Comparison of ENCODE assay signal across 18 cellular contexts in the genomic region with DNA sequence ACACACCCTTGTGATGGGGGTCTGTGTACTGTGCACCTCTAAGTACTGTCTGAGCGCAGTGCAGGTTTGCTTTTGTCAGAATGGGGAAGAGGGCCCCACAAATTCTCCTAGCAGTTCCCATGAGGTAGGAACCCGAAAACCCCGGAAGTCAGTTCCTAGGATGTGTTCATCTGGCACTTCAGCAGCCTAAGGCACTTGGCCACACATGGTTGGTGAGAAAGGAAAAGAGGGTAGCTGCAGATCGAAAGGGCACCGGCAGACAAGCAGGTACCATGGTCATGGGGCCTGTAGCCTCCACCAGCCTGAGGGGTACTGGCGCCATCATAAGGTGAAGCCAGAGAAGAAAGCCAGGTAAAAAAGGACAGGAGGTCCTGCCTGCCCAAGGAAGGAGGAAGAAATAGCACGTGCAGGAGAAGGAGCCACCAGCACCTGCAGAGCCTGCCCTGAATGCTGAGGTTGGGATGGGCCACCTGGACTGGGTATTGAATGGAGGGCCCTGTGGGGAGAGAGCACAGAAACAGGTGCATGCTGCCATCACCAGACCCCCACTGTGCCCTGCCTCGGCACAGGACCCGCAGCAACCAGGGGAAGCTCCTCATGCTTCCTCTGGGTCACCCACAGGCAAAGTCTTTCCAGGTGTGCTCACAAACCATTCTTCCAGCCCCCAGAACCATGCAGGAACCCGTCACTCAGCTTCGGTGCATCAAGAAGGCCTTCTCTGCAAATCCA. TPM values are rescaled to one million over a fixed set of nuclear protein-coding genes. Genes with fewer than 3 reads are reported as not detected.
DNase-seq lines count a peak whose midpoint lies in the region; ATAC-seq, FAIRE-seq and TF ChIP-seq lines count a peak whose summit lies in the region.
"Had no signal": no experiment of that assay in that cellular context is flagged by ENCODE, and none has a peak within 500 bp of the region (broad histone marks: within the 10 kb centered on the region; RNA-seq: fewer than 3 reads in every experiment).

No MANE protein-coding gene starts in this region.

- DNase-seq in activated CD8-positive, alpha-beta memory T cell treated with anti-CD3 and anti-CD28 coated beads, Interleukin-2, amount 10 ng/mL, durations not matched to agents 7 days and 5 days: no peak
- DNase-seq in activated CD8-positive, alpha-beta memory T cell treated with anti-CD3 and anti-CD28 coated beads for 24 hours: no peak
- DNase-seq in NCI-H146 (lab: John Stamatoyannopoulos, UW) (peak; percentile 43), bronchial epithelial cell (ENCODE audit: low read depth) (no peak), NOMO-1 treated with dmso at 0.1 percent for 144 hours (lab: John Stamatoyannopoulos, UW; ENCODE audit: unreplicated experiment) (no peak)
- no peak for DNase-seq in stimulated activated naive CD8-positive, alpha-beta T cell treated with anti-CD3 and anti-CD28 coated beads, Interleukin-15, amount 100 ng/mL, for 72 hours
- DNase-seq: ACHN, amygdala, DMS 273 treated with DMSO at 0.1 percent for 48 hours, head of caudate nucleus, NCI-H187 treated with DMSO at 0.1 percent for 48 hours, NCI-H748 treated with DMSO at 0.1 percent for 48 hours, T1000 had no signal

- no peak for TF ChIP-seq CTCF in bronchial epithelial cell (IDR thresholded peaks at IDR 0.05; ENCODE audit: insufficient read depth, low read length, severe bottlenecking)

- H3K36me3 ChIP-seq in bronchial epithelial cell (ENCODE audit: control insufficient read depth, insufficient read depth, low read length): peaks cover 29% of the 10 kb centered on the region

- CTCF ChIA-PET in activated CD8-positive, alpha-beta memory T cell treated with anti-CD3 and anti-CD28 coated beads, Interleukin-2, amount 10 ng/mL, durations not matched to agents 7 days and 5 days (lab: Charles Lee): interaction anchor here (1.5 to 15.0 kb wide), 2 partner anchors 9 to 42 kb away, joined by 3 to 167 read pairs; a partner anchor contains a TSS

- H3K27me3 ChIP-seq in bronchial epithelial cell (ENCODE audit: control insufficient read depth, insufficient read depth, low read length): no peaks in the 10 kb centered on the region
- H3K27me3 ChIP-seq: colonic mucosa had no signal

- H3K36me3 Mint-ChIP-seq in activated CD8-positive, alpha-beta memory T cell treated with anti-CD3 and anti-CD28 coated beads, Interleukin-2, amount 10 ng/mL, durations not matched to agents 7 days and 5 days: peaks cover 26% of the 10 kb centered on the region

- no peak overlapping the region for H3K4me3 ChIP-seq in bronchial epithelial cell (ENCODE audit: low read depth, low read length)
- H3K4me3 ChIP-seq: colonic mucosa, psoas muscle had no signal

- H3K9me3 Mint-ChIP-seq in activated CD8-positive, alpha-beta memory T cell treated with anti-CD3 and anti-CD28 coated beads, Interleukin-2, amount 10 ng/mL, durations not matched to agents 7 days and 5 days (ENCODE audit: low read depth): no peaks in the 10 kb centered on the region
- no peaks in the 10 kb centered on the region for H3K9me3 Mint-ChIP-seq in stimulated activated naive CD8-positive, alpha-beta T cell treated with anti-CD3 and anti-CD28 coated beads, Interleukin-15, amount 100 ng/mL, for 72 hours

- H3K27ac Mint-ChIP-seq in activated CD8-positive, alpha-beta memory T cell treated with anti-CD3 and anti-CD28 coated beads, Interleukin-2, amount 10 ng/mL, durations not matched to agents 7 days and 5 days: peak overlapping the region; percentile 56
- peak overlapping the region; percentile 84 to 85 for H3K27ac Mint-ChIP-seq in stimulated activated naive CD8-positive, alpha-beta T cell treated with anti-CD3 and anti-CD28 coated beads, Interleukin-15, amount 100 ng/mL, for 72 hours

- FAIRE-seq in bronchial epithelial cell (lab: Jason Lieb, UNC): peak; percentile 28
- FAIRE-seq: keratinocyte had no signal

- no peak overlapping the region for H3K4me3 Mint-ChIP-seq in activated CD8-positive, alpha-beta memory T cell treated with anti-CD3 and anti-CD28 coated beads, Interleukin-2, amount 10 ng/mL, durations not matched to agents 7 days and 5 days
- peak overlapping the region in 1 of 2 donors; percentile 43 for H3K4me3 Mint-ChIP-seq in stimulated activated naive CD8-positive, alpha-beta T cell treated with anti-CD3 and anti-CD28 coated beads, Interleukin-15, amount 100 ng/mL, for 72 hours

- H3K27me3 Mint-ChIP-seq in activated CD8-positive, alpha-beta memory T cell treated with anti-CD3 and anti-CD28 coated beads, Interleukin-2, amount 10 ng/mL, durations not matched to agents 7 days and 5 days: no peaks in the 10 kb centered on the region
- H3K27me3 Mint-ChIP-seq in stimulated activated naive CD8-positive, alpha-beta T cell treated with anti-CD3 and anti-CD28 coated beads, Interleukin-15, amount 100 ng/mL, for 72 hours: no peaks in the 10 kb centered on the region

- H3K4me1 Mint-ChIP-seq in activated CD8-positive, alpha-beta memory T cell treated with anti-CD3 and anti-CD28 coated beads, Interleukin-2, amount 10 ng/mL, durations not matched to agents 7 days and 5 days: peaks cover 30% of the 10 kb centered on the region
- peaks cover 89% of the 10 kb centered on the region for H3K4me1 Mint-ChIP-seq in stimulated activated naive CD8-positive, alpha-beta T cell treated with anti-CD3 and anti-CD28 coated beads, Interleukin-15, amount 100 ng/mL, for 72 hours

- no peak for ATAC-seq in activated CD8-positive, alpha-beta memory T cell treated with anti-CD3 and anti-CD28 coated beads, Interleukin-2, amount 10 ng/mL, durations not matched to agents 7 days and 5 days
- ATAC-seq in stimulated activated naive CD8-positive, alpha-beta T cell treated with anti-CD3 and anti-CD28 coated beads, Interleukin-15, amount 100 ng/mL, for 72 hours: no peak
- no peak for ATAC-seq in HG03039 (IDR thresholded peaks at IDR 0.05; ENCODE audit: unreplicated experiment)
- ATAC-seq in HG03139 (IDR thresholded peaks at IDR 0.05; ENCODE audit: unreplicated experiment): no peak
- ATAC-seq: psoas muscle had no signal

RNA-seq across cellular contexts. Expression of a gene that starts 8.1 kb away (rescaled TPM):
- 10 to 100 TPM in 1 of 2 experiments, 1 to 10 TPM in 1; 8.7 to 10.2 TPM for total RNA-seq in activated CD8-positive, alpha-beta memory T cell treated with anti-CD3 and anti-CD28 coated beads, Interleukin-2, amount 10 ng/mL, durations not matched to agents 7 days and 5 days
- total RNA-seq in bronchial epithelial cell: 2.4 and 7.0 TPM in 2 replicates

RNA-seq across cellular contexts. Expression of a gene that starts 29.3 kb away (rescaled TPM):
- total RNA-seq in activated CD8-positive, alpha-beta memory T cell treated with anti-CD3 and anti-CD28 coated beads, Interleukin-2, amount 10 ng/mL, durations not matched to agents 7 days and 5 days: 10 to 100 TPM; 32.2 to 48.1 TPM
- 6.6 and 12.2 TPM in 2 replicates for total RNA-seq in bronchial epithelial cell

RNA-seq across cellular contexts. Expression of a gene that starts 30.8 kb away (rescaled TPM):
- total RNA-seq in activated CD8-positive, alpha-beta memory T cell treated with anti-CD3 and anti-CD28 coated beads, Interleukin-2, amount 10 ng/mL, durations not matched to agents 7 days and 5 days: 100 to 1,000 TPM; 122 to 141 TPM
- total RNA-seq in bronchial epithelial cell: not detected in 2 replicates

RNA-seq across cellular contexts. Expression of a gene that starts 50.9 kb away (rescaled TPM):
- 100 to 1,000 TPM; 107 to 304 TPM for total RNA-seq in activated CD8-positive, alpha-beta memory T cell treated with anti-CD3 and anti-CD28 coated beads, Interleukin-2, amount 10 ng/mL, durations not matched to agents 7 days and 5 days
- total RNA-seq in bronchial epithelial cell: under 0.01 and 0.26 TPM in 2 replicates

RNA-seq across cellular contexts. Expression of a gene that starts 59.3 kb away (rescaled TPM):
- total RNA-seq in activated CD8-positive, alpha-beta memory T cell treated with anti-CD3 and anti-CD28 coated beads, Interleukin-2, amount 10 ng/mL, durations not matched to agents 7 days and 5 days: 100 to 1,000 TPM; 214 to 267 TPM
- total RNA-seq in bronchial epithelial cell: 17.9 and 20.1 TPM in 2 replicates

Comparison
In these comparisons a context has a peak if more than half of its experiments do, and no peak if none do; other contexts are left out.
1. RNA of a gene that starts 30.8 kb away (total RNA-seq): 122 to 141 TPM in activated CD8-positive, alpha-beta memory T cell treated with anti-CD3 and anti-CD28 coated beads, Interleukin-2, amount 10 ng/mL, durations not matched to agents 7 days and 5 days; not detected in bronchial epithelial cell; every median in the first group is over 100 times any median in the second.